ENCODE assay signal across 1 cellular context in genomic region chr2:27093430-27094352, GRCh38.
TF ChIP-seq lines count a peak whose summit lies in the region.

No MANE protein-coding gene starts in this region.

TF ChIP-seq in HepG2, 621 proteins besides CTCF, POLR2A, EP300 and RAD21 (continues in another document):
- no peak for TF ChIP-seq ZNF891 (CRISPR knock-in tag; IDR thresholded peaks at IDR 0.05)
- peak; percentile 62; the same call in 1 of the 2 replicates for TF ChIP-seq ZNF124 (CRISPR knock-in tag; IDR thresholded peaks at IDR 0.05)
- TF ChIP-seq ATF3 (CRISPR knock-in tag; IDR thresholded peaks at IDR 0.05): no peak
- peak; percentile 100 for TF ChIP-seq HNF1B (CRISPR knock-in tag; IDR thresholded peaks at IDR 0.05)
- no peak for TF ChIP-seq SP1 (IDR thresholded peaks at IDR 0.05)
- peak; percentile 60; the same call in 1 of the 2 replicates for TF ChIP-seq SP1 (CRISPR knock-in tag; IDR thresholded peaks at IDR 0.05)
- TF ChIP-seq ZNF75D (CRISPR knock-in tag; IDR thresholded peaks at IDR 0.05; ENCODE audit: borderline replicate concordance): no peak
- peak; percentile 80 for TF ChIP-seq POLR2G (IDR thresholded peaks at IDR 0.05; ENCODE audit: low read depth, low read length)
- peak; percentile 3; the same call in 1 of the 2 replicates for TF ChIP-seq POGK (CRISPR knock-in tag; conservative IDR thresholded peaks at IDR 0.05)
- TF ChIP-seq ZNF746 (CRISPR knock-in tag; IDR thresholded peaks at IDR 0.05): no peak; the same call in 1 of the 2 replicates
- TF ChIP-seq PAXIP1 (CRISPR knock-in tag; conservative IDR thresholded peaks at IDR 0.05): peak; percentile 98
- no peak; the same call in 1 of the 2 replicates for TF ChIP-seq ZBTB4 (CRISPR knock-in tag; IDR thresholded peaks at IDR 0.05; ENCODE audit: borderline replicate concordance)
- peak; percentile 84; the same call in 1 of the 2 replicates for TF ChIP-seq IKZF5 (CRISPR knock-in tag; IDR thresholded peaks at IDR 0.05)
- TF ChIP-seq SALL2 (CRISPR knock-in tag; IDR thresholded peaks at IDR 0.05): peak; percentile 40; the same call in 1 of the 2 replicates
- TF ChIP-seq SOX5 (CRISPR knock-in tag; IDR thresholded peaks at IDR 0.05; ENCODE audit: borderline replicate concordance): peak; percentile 72; the same call in 1 of the 2 replicates
- TF ChIP-seq KDM4B (CRISPR knock-in tag; IDR thresholded peaks at IDR 0.05): no peak; the same call in none of the 2 replicates
- TF ChIP-seq FOXO4 (CRISPR knock-in tag; conservative IDR thresholded peaks at IDR 0.05): peak; percentile 74; the same call in 1 of the 2 replicates
- TF ChIP-seq MED8 (CRISPR knock-in tag; IDR thresholded peaks at IDR 0.05; ENCODE audit: insufficient replicate concordance): no peak
- peak; percentile 49; the same call in 1 of the 2 replicates for TF ChIP-seq ZSCAN22 (CRISPR knock-in tag; IDR thresholded peaks at IDR 0.05)
- no peak for TF ChIP-seq ZFP41 (CRISPR knock-in tag; IDR thresholded peaks at IDR 0.05; ENCODE audit: borderline replicate concordance)
- peak; percentile 26; the same call in 1 of the 2 replicates for TF ChIP-seq ZNF160 (CRISPR knock-in tag; IDR thresholded peaks at IDR 0.05)
- no peak; the same call in 1 of the 2 replicates for TF ChIP-seq ZNF558 (CRISPR knock-in tag; IDR thresholded peaks at IDR 0.05; ENCODE audit: borderline replicate concordance)
- TF ChIP-seq BATF2 (CRISPR knock-in tag; IDR thresholded peaks at IDR 0.05): no peak
- TF ChIP-seq CSRNP1 (CRISPR knock-in tag; IDR thresholded peaks at IDR 0.05): no peak; the same call in 1 of the 2 replicates
- TF ChIP-seq IKZF4 (CRISPR knock-in tag; IDR thresholded peaks at IDR 0.05; ENCODE audit: borderline replicate concordance, low read depth, not compliant biosample characterization): no peak
- TF ChIP-seq ZNF83 (CRISPR knock-in tag; IDR thresholded peaks at IDR 0.05; ENCODE audit: borderline replicate concordance): no peak
- TF ChIP-seq ZNF709 (CRISPR knock-in tag; IDR thresholded peaks at IDR 0.05): no peak
- peak; percentile 57 for TF ChIP-seq GATAD1 (CRISPR knock-in tag; IDR thresholded peaks at IDR 0.05)
- no peak for TF ChIP-seq ZNF34 (CRISPR knock-in tag; IDR thresholded peaks at IDR 0.05; ENCODE audit: borderline replicate concordance)
- TF ChIP-seq ZIK1 (CRISPR knock-in tag; IDR thresholded peaks at IDR 0.05; ENCODE audit: borderline replicate concordance, low read depth): no peak
- peak; percentile 88 for TF ChIP-seq ZNF609 (CRISPR knock-in tag; IDR thresholded peaks at IDR 0.05; ENCODE audit: borderline replicate concordance)
- no peak for TF ChIP-seq ZNF674 (CRISPR knock-in tag; IDR thresholded peaks at IDR 0.05; ENCODE audit: low read depth)
- peak; percentile 90 for TF ChIP-seq ZNF414 (CRISPR knock-in tag; IDR thresholded peaks at IDR 0.05)
- 0 out of 2 replicates have a peak, but pooled peaks have one; percentile 22 for TF ChIP-seq TBP (CRISPR knock-in tag; IDR thresholded peaks at IDR 0.05)
- TF ChIP-seq TBX3 (IDR thresholded peaks at IDR 0.05; ENCODE audit: borderline replicate concordance): 0 out of 2 replicates have a peak, but pooled peaks have one; percentile 9
